In genomic region chr18:72866901-72867701, GRCh38 we compare ENCODE assay signal across 9 cellular contexts. TPM values are rescaled to one million over a fixed set of nuclear protein-coding genes. Genes with fewer than 3 reads are reported as not detected.
DNase-seq lines count a peak whose midpoint lies in the region; ATAC-seq and TF ChIP-seq lines count a peak whose summit lies in the region.
"Had no signal": no experiment of that assay in that cellular context is flagged by ENCODE, and none has a peak within 500 bp of the region (broad histone marks: within the 10 kb centered on the region; RNA-seq: fewer than 3 reads in every experiment).

No MANE protein-coding gene starts in this region.

- H3K4ac ChIP-seq in trophoblast cell (ENCODE audit: low read depth, low read length), result no peak overlapping the region

- no peaks in the 10 kb centered on the region for H3K79me1 ChIP-seq in trophoblast cell (ENCODE audit: low read length)

- 24% methylated on average over 4 of the region's 96 CpGs for WGBS in mammary epithelial cell (ENCODE audit: low coverage, missing lambda C conversion rate)
- no CpG with 5 or more reads among the region's 96 CpGs for WGBS in trophoblast cell (ENCODE audit: extremely low coverage, insufficient coverage, insufficient read length)

- H3K36me3 ChIP-seq in mammary epithelial cell (ENCODE audit: insufficient read depth, low read length), result no peaks in the 10 kb centered on the region
- H3K36me3 ChIP-seq in trophoblast cell (ENCODE audit: control insufficient read depth in 1 of 2, insufficient read depth in 2 of 2, low read length in 2 of 2), result no peaks in the 10 kb centered on the region

- peak overlapping the region; percentile 70 for H2AFZ ChIP-seq in mammary epithelial cell (ENCODE audit: low read depth, low read length)
- no peak overlapping the region for H2AFZ ChIP-seq in trophoblast cell (ENCODE audit: insufficient read depth, low read length, poor library complexity)

- H3K27me3 ChIP-seq in mammary epithelial cell (ENCODE audit: insufficient read depth, low read length), result peaks cover 37% of the 10 kb centered on the region
- H3K27me3 ChIP-seq in trophoblast cell (ENCODE audit: insufficient read depth, low read length), result peaks cover 43% of the 10 kb centered on the region

- no peaks in the 10 kb centered on the region for H3K79me2 ChIP-seq in mammary epithelial cell (ENCODE audit: insufficient read depth, low read length)
- H3K79me2 ChIP-seq in trophoblast cell (ENCODE audit: control insufficient read depth, insufficient read depth, low read length, poor library complexity), result no peaks in the 10 kb centered on the region

- no peak overlapping the region for H4K91ac ChIP-seq in trophoblast cell (ENCODE audit: low read depth, low read length)

- H3K4me3 ChIP-seq in GM08714 (ENCODE audit: low read length) (peak overlapping the region; percentile 26), mammary epithelial cell (replicated peaks in 1 of 3; ENCODE audit: insufficient read depth in 1 of 3, low read depth in 2 of 3, low read length in 3 of 3) (peak overlapping the region; percentile 32 to 44 (median 42)), trophoblast cell (ENCODE audit: low read depth, low read length) (peak overlapping the region; percentile 67)

- no peaks in the 10 kb centered on the region for H4K20me1 ChIP-seq in mammary epithelial cell (ENCODE audit: insufficient read depth, low read length)

- intact Hi-C loops in mammary epithelial cell (cut with micrococcal nuclease), result loop anchor here (2.0 kb wide), 1 partner anchor 18 kb away; no protein-coding TSS in a partner anchor

- peak; percentile 74 to 86 for DNase-seq in Kasumi-1 (lab: John Stamatoyannopoulos, UW)
- DNase-seq in mammary epithelial cell, result peak; percentile 41
- DNase-seq in trophoblast cell, result no peak
- DNase-seq in dedifferentiated amniotic fluid mesenchymal stem cell (ENCODE audit: extremely low spot score), result no peak
- DNase-seq in epidermal melanocyte (ENCODE audit: insufficient read length, low spot score), result no peak
- no peak for DNase-seq in EL

- no peak overlapping the region for H4K8ac ChIP-seq in trophoblast cell (ENCODE audit: low read depth, low read length)

- no peak overlapping the region for H3K23ac ChIP-seq in trophoblast cell (ENCODE audit: low read length)

- ATAC-seq in HG03159 (IDR thresholded peaks at IDR 0.05; ENCODE audit: unreplicated experiment), result no peak

- no peak overlapping the region for H4K12ac ChIP-seq in trophoblast cell (ENCODE audit: low read depth, low read length)

- no peak overlapping the region for H2BK5ac ChIP-seq in trophoblast cell (ENCODE audit: low read depth, low read length, poor library complexity)

- no peak overlapping the region for H2BK12ac ChIP-seq in trophoblast cell (ENCODE audit: low read length)

- no peak overlapping the region for H2BK120ac ChIP-seq in trophoblast cell (ENCODE audit: insufficient read depth, low read length, poor library complexity)

- H3K9me3 ChIP-seq in mammary epithelial cell (replicated peaks; ENCODE audit: insufficient read depth, low read length) (no peaks in the 10 kb centered on the region), trophoblast cell (ENCODE audit: insufficient read depth, low read depth, low read length) (peaks cover 2% of the 10 kb centered on the region)

- in situ Hi-C loops in mammary epithelial cell (cut with MboI; ENCODE audit: low sequenced_read_pairs in 2 of 2), result no loop called here

- CTCF ChIA-PET in mammary epithelial cell (lab: Charles Lee; ENCODE audit: low non-redundant PET), result no interaction called here

- dilution Hi-C loops in mammary epithelial cell (cut with HindIII; ENCODE audit: low sequenced_read_pairs), result no loop called here

- H3K14ac ChIP-seq in trophoblast cell (ENCODE audit: low read length), result no peak overlapping the region

- no peak overlapping the region for H3K9ac ChIP-seq in mammary epithelial cell (ENCODE audit: insufficient read depth, low read length)
- no peak overlapping the region for H3K9ac ChIP-seq in trophoblast cell (ENCODE audit: low read length)

- H2AK5ac ChIP-seq in trophoblast cell (ENCODE audit: low read length), result no peak overlapping the region

- BruUV-seq in mammary epithelial cell (replicated peaks; lab: Mats Ljungman, UMichigan), result no TSS peak

- no peak overlapping the region for H3K18ac ChIP-seq in trophoblast cell (ENCODE audit: low read length)

- H3K4me1 ChIP-seq in mammary epithelial cell (ENCODE audit: insufficient read depth, low read length) (peaks cover 23% of the 10 kb centered on the region), trophoblast cell (ENCODE audit: control insufficient read depth in 1 of 2, insufficient read depth in 2 of 2, low read length in 2 of 2) (peaks cover 16 to 22% of the 10 kb centered on the region in 2 experiments)

- H3K27ac ChIP-seq in mammary epithelial cell (ENCODE audit: insufficient read depth, low read depth, low read length) (no peak overlapping the region), trophoblast cell (ENCODE audit: low read depth, low read length) (no peak overlapping the region)

- peak overlapping the region; percentile 83 for H3K4me2 ChIP-seq in mammary epithelial cell (ENCODE audit: insufficient read depth, low read depth, low read length)
- H3K4me2 ChIP-seq in trophoblast cell (ENCODE audit: low read length), result peak overlapping the region; percentile 93

- no peak for TF ChIP-seq CTCF in mammary epithelial cell (conservative IDR thresholded peaks at IDR 0.05 in 1 of 2, IDR thresholded peaks at IDR 0.05 in 1 of 2; ENCODE audit: extremely low read depth in 1 of 2, insufficient read depth in 1 of 2, low read depth in 1 of 2, low read length in 2 of 2)

RNA-seq across cellular contexts. Expression of gene NETO1, which starts 0.7 kb away (rescaled TPM):
- total RNA-seq in mammary epithelial cell, result 1 to 10 TPM in 1 of 2 donors, under 1 TPM in 1; under 0.01 to 1.7 TPM
- 0.35 TPM for polyA plus RNA-seq in mammary epithelial cell
- not detected for polyA minus RNA-seq in mammary epithelial cell
- polyA plus RNA-seq in trophoblast cell (2013), result 0.31 and 0.37 TPM in 2 replicates
- total RNA-seq: activated CD8-positive, alpha-beta memory T cell treated with anti-CD3 and anti-CD28 coated beads for 36 hours had no signal

Comparison
In these comparisons a context has a peak if more than half of its experiments do, and no peak if none do; other contexts are left out.
1. DNase-seq: peak in Kasumi-1 (2 of 2) and mammary epithelial cell (single experiment); none in trophoblast cell (0 of 2), dedifferentiated amniotic fluid mesenchymal stem cell (single experiment), epidermal melanocyte (single experiment) and EL (single experiment).
2. Peak in every context shown above with its lines, with median percentiles within 50 percentile points of each other: H3K4me3 ChIP-seq.